Comparison of ENCODE assay signal across 5 cellular contexts in the genomic region with DNA sequence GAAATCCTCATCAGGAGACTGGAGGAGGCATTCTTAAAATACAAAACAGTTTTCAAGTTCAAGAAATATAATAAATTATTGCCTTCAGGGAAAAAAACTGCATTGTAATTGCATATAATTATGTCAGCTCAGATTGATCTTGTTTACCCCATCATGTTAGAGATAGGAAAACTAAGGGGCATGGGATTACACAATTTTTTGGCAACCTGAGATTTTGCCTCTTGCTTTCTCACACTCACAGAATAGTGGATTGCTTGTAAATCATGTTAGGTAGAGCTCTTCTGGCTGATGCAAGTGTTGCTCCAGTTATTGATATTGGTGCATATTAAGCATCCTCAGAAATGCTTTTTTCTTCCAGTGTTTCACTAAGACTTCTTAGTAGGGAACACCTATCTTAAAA.
"Had no signal": no experiment of that assay in that cellular context is flagged by ENCODE, and none has a peak within 500 bp of the region (broad histone marks: within the 10 kb centered on the region; RNA-seq: fewer than 3 reads in every experiment).

No MANE protein-coding gene starts in this region.

- H3K4me3 Mint-ChIP-seq: IgD-negative memory B cell had no signal

- H3K36me3 ChIP-seq: HAP-1 had no signal

- H3K4me1 Mint-ChIP-seq: IgD-negative memory B cell had no signal

- H3K27me3 Mint-ChIP-seq: IgD-negative memory B cell had no signal

- H3K4me2 ChIP-seq: KMS-11 had no signal

- ATAC-seq: HCT116 had no signal

- DNase-seq: GM23248 had no signal

- H3K9me3 ChIP-seq: HAP-1 had no signal

- H3K36me3 Mint-ChIP-seq: IgD-negative memory B cell had no signal

- H3K27ac ChIP-seq: GM23248, KMS-11 had no signal

- H3K4me1 ChIP-seq: HAP-1 had no signal

- H3K4me3 ChIP-seq: GM23248, HAP-1 had no signal

- H3K9ac ChIP-seq: GM23248, KMS-11 had no signal

- H2AFZ ChIP-seq: GM23248 had no signal
